ENCODE assay signal across 1 cellular context in genomic region chr9:38008168-38009034, GRCh38.
A peak's percentile ranks its signal among the peaks of the same experiment; 100 is the strongest.
TF ChIP-seq lines count a peak whose summit lies in the region.

No MANE protein-coding gene starts in this region.

TF ChIP-seq in HepG2, 621 proteins besides CTCF, POLR2A, EP300 and RAD21 (continued from another document):
- TF ChIP-seq ZNF746 (CRISPR knock-in tag; IDR thresholded peaks at IDR 0.05) = peak; percentile 57; the same call in 1 of the 2 replicates
- peak; percentile 43; the same call in 1 of the 2 replicates for TF ChIP-seq THAP11 (CRISPR knock-in tag; IDR thresholded peaks at IDR 0.05)
- no peak for TF ChIP-seq PAF1 (CRISPR knock-in tag; IDR thresholded peaks at IDR 0.05)
- TF ChIP-seq, protein P1, sequence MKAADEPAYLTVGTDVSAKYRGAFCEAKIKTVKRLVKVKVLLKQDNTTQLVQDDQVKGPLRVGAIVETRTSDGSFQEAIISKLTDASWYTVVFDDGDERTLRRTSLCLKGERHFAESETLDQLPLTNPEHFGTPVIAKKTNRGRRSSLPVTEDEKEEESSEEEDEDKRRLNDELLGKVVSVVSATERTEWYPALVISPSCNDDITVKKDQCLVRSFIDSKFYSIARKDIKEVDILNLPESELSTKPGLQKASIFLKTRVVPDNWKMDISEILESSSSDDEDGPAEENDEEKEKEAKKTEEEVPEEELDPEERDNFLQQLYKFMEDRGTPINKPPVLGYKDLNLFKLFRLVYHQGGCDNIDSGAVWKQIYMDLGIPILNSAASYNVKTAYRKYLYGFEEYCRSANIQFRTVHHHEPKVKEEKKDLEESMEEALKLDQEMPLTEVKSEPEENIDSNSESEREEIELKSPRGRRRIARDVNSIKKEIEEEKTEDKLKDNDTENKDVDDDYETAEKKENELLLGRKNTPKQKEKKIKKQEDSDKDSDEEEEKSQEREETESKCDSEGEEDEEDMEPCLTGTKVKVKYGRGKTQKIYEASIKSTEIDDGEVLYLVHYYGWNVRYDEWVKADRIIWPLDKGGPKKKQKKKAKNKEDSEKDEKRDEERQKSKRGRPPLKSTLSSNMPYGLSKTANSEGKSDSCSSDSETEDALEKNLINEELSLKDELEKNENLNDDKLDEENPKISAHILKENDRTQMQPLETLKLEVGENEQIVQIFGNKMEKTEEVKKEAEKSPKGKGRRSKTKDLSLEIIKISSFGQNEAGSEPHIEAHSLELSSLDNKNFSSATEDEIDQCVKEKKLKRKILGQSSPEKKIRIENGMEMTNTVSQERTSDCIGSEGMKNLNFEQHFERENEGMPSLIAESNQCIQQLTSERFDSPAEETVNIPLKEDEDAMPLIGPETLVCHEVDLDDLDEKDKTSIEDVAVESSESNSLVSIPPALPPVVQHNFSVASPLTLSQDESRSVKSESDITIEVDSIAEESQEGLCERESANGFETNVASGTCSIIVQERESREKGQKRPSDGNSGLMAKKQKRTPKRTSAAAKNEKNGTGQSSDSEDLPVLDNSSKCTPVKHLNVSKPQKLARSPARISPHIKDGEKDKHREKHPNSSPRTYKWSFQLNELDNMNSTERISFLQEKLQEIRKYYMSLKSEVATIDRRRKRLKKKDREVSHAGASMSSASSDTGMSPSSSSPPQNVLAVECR (CRISPR knock-in tag; IDR thresholded peaks at IDR 0.05; ENCODE audit: borderline replicate concordance) = peak; percentile 71; the same call in 1 of the 2 replicates
- no peak; the same call in none of the 2 replicates for TF ChIP-seq ZSCAN31 (CRISPR knock-in tag; IDR thresholded peaks at IDR 0.05; ENCODE audit: low read depth)
- TF ChIP-seq KLF12 (CRISPR knock-in tag; IDR thresholded peaks at IDR 0.05; ENCODE audit: borderline replicate concordance) = no peak
- TF ChIP-seq NPAS2 (CRISPR knock-in tag; IDR thresholded peaks at IDR 0.05; ENCODE audit: borderline replicate concordance) = no peak
- TF ChIP-seq DNMT1 (CRISPR knock-in tag; IDR thresholded peaks at IDR 0.05) = 0 out of 2 replicates have a peak, but pooled peaks have one; percentile 48
- peak; percentile 77; the same call in 1 of the 2 replicates for TF ChIP-seq ZNF501 (CRISPR knock-in tag; IDR thresholded peaks at IDR 0.05)
- TF ChIP-seq ZNF335 (CRISPR knock-in tag; IDR thresholded peaks at IDR 0.05) = no peak
- TF ChIP-seq, protein P2, sequence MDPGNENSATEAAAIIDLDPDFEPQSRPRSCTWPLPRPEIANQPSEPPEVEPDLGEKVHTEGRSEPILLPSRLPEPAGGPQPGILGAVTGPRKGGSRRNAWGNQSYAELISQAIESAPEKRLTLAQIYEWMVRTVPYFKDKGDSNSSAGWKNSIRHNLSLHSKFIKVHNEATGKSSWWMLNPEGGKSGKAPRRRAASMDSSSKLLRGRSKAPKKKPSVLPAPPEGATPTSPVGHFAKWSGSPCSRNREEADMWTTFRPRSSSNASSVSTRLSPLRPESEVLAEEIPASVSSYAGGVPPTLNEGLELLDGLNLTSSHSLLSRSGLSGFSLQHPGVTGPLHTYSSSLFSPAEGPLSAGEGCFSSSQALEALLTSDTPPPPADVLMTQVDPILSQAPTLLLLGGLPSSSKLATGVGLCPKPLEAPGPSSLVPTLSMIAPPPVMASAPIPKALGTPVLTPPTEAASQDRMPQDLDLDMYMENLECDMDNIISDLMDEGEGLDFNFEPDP (CRISPR knock-in tag; conservative IDR thresholded peaks at IDR 0.05) = no peak
- no peak for TF ChIP-seq ZNF225 (CRISPR knock-in tag; IDR thresholded peaks at IDR 0.05)
- TF ChIP-seq ZMYM4 (CRISPR knock-in tag; IDR thresholded peaks at IDR 0.05) = peak; percentile 77
- TF ChIP-seq ZNF740 (CRISPR knock-in tag; IDR thresholded peaks at IDR 0.05) = no peak
- no peak for TF ChIP-seq FOXM1 (CRISPR knock-in tag; IDR thresholded peaks at IDR 0.05)
- no peak for TF ChIP-seq MYNN (CRISPR knock-in tag; IDR thresholded peaks at IDR 0.05; ENCODE audit: low read depth)
- TF ChIP-seq PCBP1 (IDR thresholded peaks at IDR 0.05; ENCODE audit: borderline replicate concordance, low read depth, low read length) = no peak
- TF ChIP-seq ZSCAN29 (CRISPR knock-in tag; conservative IDR thresholded peaks at IDR 0.05) = no peak
- TF ChIP-seq DMAP1 (CRISPR knock-in tag; IDR thresholded peaks at IDR 0.05) = peak; percentile 28; the same call in 1 of the 2 replicates
- peak; percentile 70 for TF ChIP-seq ZNF605 (CRISPR knock-in tag; IDR thresholded peaks at IDR 0.05)
- TF ChIP-seq MBNL3 (CRISPR knock-in tag; conservative IDR thresholded peaks at IDR 0.05) = no peak
- TF ChIP-seq ZNF296 (CRISPR knock-in tag; conservative IDR thresholded peaks at IDR 0.05) = no peak
- no peak for TF ChIP-seq MTF1 (CRISPR knock-in tag; IDR thresholded peaks at IDR 0.05)
